17 cellular contexts compared by ENCODE assay signal in the genomic region with DNA sequence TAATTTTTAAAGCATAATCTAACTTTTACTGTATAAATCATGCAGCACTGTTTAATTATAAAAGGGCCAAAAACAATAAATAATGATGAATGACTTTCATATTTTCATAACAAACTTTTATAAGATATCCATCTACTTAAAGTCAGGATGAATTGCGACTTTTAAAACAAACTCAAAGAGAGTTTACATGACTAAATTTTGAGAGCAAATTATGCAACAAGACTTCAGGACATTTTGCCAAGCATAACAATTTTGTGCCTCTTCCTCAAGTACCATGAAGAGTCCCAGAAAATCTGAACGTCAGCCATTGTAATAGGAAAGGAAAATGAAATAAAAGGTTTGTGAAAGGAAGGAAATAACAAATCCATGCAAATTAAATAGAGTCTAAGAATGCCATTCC.
"Had no signal": no experiment of that assay in that cellular context is flagged by ENCODE, and none has a peak within 500 bp of the region (broad histone marks: within the 10 kb centered on the region; RNA-seq: fewer than 3 reads in every experiment).

No MANE protein-coding gene starts in this region.

- H3K9me3 ChIP-seq: lower lobe of right lung, SK-N-SH had no signal

- H3K9ac ChIP-seq: SK-N-SH had no signal

- H3K4me3 Mint-ChIP-seq: activated CD8-positive, alpha-beta T cell treated with anti-CD3 and anti-CD28 coated beads for 36 hours; nephron had no signal

- H3K4me3 ChIP-seq: coronary artery, lower lobe of right lung, tibial nerve had no signal

- H3K4me1 Mint-ChIP-seq: nephron had no signal

- H3K9me3 Mint-ChIP-seq: activated CD8-positive, alpha-beta T cell treated with anti-CD3 and anti-CD28 coated beads for 36 hours had no signal

- DNase-seq: activated CD4-positive, alpha-beta T cell treated with anti-CD3 and anti-CD28 coated beads for 48 hours; activated CD4-positive, CD25-positive, alpha-beta regulatory T cell; activated CD8-positive, alpha-beta T cell treated with anti-CD3 and anti-CD28 coated beads for 36 hours; activated gamma-delta T cell treated with Interleukin-2 at 50 U/mL for 16 hours; activated T-cell treated with anti-CD3 and anti-CD28 coated beads, Interleukin-2, amount 50 U/mL, for 1 hour; aorta; brain microvascular endothelial cell; central memory CD4-positive, alpha-beta T cell; hippocampal formation; lower lobe of right lung; nucleus accumbens; SK-N-SH; stimulated activated naive CD4-positive, alpha-beta T cell; T-helper 9 cell had no signal

- H3K27me3 ChIP-seq: brain microvascular endothelial cell, tibial nerve had no signal

- ATAC-seq: activated CD8-positive, alpha-beta T cell treated with anti-CD3 and anti-CD28 coated beads for 36 hours; lower lobe of right lung had no signal

- H3K27me3 Mint-ChIP-seq: activated CD8-positive, alpha-beta T cell treated with anti-CD3 and anti-CD28 coated beads for 36 hours had no signal

- H3K27ac ChIP-seq: brain microvascular endothelial cell, coronary artery, lower lobe of right lung, tibial nerve had no signal

- H3K27ac Mint-ChIP-seq: activated CD8-positive, alpha-beta T cell treated with anti-CD3 and anti-CD28 coated beads for 36 hours; nephron had no signal
